ENCODE assay signal across 14 cellular contexts in the genomic region with DNA sequence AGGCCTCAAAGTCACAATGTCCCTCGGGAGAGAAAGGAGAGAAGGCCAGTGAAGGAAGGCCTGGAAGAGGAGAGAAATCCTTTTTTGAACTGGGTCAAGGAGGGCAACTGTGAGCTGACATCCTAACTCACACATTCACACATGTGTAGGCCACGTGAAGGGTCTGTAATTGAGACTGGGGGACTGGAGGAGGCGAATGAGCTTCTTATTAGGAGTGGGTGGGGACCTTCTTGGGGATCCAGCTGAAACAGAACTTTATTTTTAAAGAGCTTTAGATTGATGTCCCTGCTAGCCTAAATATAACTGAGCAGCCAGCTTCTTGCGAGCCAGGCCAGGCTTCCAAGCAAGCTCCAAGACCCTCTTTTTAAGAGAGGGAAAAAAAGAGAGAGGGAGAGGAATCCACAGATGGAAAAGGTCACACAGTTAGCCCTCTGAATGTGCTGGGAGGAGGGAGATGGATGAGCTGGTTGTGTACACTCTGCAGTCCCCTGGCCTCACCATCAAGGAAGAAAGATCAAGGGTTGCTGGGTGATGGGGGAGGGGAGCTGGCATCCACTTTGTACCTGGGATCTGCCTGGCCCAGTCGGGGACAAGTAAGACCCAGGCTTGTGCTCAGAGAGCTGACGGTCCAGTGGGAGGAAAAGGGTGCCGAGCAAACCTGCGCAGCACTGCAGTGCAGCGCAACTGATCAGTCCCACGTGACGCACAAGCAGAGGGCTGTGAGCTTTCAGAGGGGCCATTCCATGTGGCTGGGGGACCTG.
DNase-seq lines count a peak whose midpoint lies in the region; ATAC-seq and TF ChIP-seq lines count a peak whose summit lies in the region.
"Had no signal": no experiment of that assay in that cellular context is flagged by ENCODE, and none has a peak within 500 bp of the region (broad histone marks: within the 10 kb centered on the region; RNA-seq: fewer than 3 reads in every experiment).

No MANE protein-coding gene starts in this region.

- TF ChIP-seq POLR2A in Peyer's patch (IDR thresholded peaks at IDR 0.05) (no peak), spleen (IDR thresholded peaks at IDR 0.05) (no peak)

- TF ChIP-seq CTCF in Peyer's patch (IDR thresholded peaks at IDR 0.05) (no peak), endodermal cell (conservative IDR thresholded peaks at IDR 0.05) (no peak), lower lobe of right lung (IDR thresholded peaks at IDR 0.05) (no peak), spleen (IDR thresholded peaks at IDR 0.05 in 8 of 11, conservative IDR thresholded peaks at IDR 0.05 in 3 of 11) (no peak)

- H3K4me1 Mint-ChIP-seq in endodermal cell = peaks cover 12% of the 10 kb centered on the region
- peaks cover 0 to 5% (median 0%) of the 10 kb centered on the region in 4 donors for H3K4me1 Mint-ChIP-seq in naive thymus-derived CD8-positive, alpha-beta T cell

- no peak overlapping the region for H3K9ac ChIP-seq in endodermal cell (ENCODE audit: extremely low read depth, low read length, poor library complexity, severe bottlenecking)

- no peak for DNase-seq in Peyer's patch
- peak; percentile 33 for DNase-seq in endodermal cell
- DNase-seq in lower lobe of right lung = no peak
- DNase-seq in spleen = peak; percentile 51
- DNase-seq in glomerular visceral epithelial cell (ENCODE audit: extremely low spot score) = no peak
- no peak for DNase-seq in activated CD8-positive, alpha-beta memory T cell treated with anti-CD3 and anti-CD28 coated beads, Interleukin-2, amount 50 U/mL, for 4 hours
- no peak for DNase-seq in naive thymus-derived CD8-positive, alpha-beta T cell
- DNase-seq: activated T-cell treated with anti-CD3 and anti-CD28 coated beads, Interleukin-2, amount 50 U/mL, for 1 hour; GF-D8; NCI-H1694; SIG-M5; stimulated activated CD4-positive, alpha-beta T cell treated with anti-CD3 and anti-CD28 coated beads, Interleukin-1b, Interleukin-23, amount 100 ng/mL, for 48 hours had no signal

- H3K36me3 ChIP-seq in Peyer's patch (no peaks in the 10 kb centered on the region), endodermal cell (ENCODE audit: control insufficient read depth, insufficient read depth, low read length) (no peaks in the 10 kb centered on the region), lower lobe of right lung (no peaks in the 10 kb centered on the region), spleen (no peaks in the 10 kb centered on the region)

- H3K4me1 ChIP-seq in Peyer's patch (peaks cover 0 to 31% (median 0%) of the 10 kb centered on the region in 4 donors), endodermal cell (ENCODE audit: control insufficient read depth, insufficient read depth, low read length) (no peaks in the 10 kb centered on the region), lower lobe of right lung (peaks cover 39% of the 10 kb centered on the region), spleen (peaks cover 8 to 34% (median 18%) of the 10 kb centered on the region in 6 donors)

- H3K27ac Mint-ChIP-seq in endodermal cell = no peak overlapping the region
- H3K27ac Mint-ChIP-seq in naive thymus-derived CD8-positive, alpha-beta T cell = no peak overlapping the region
- H3K27ac Mint-ChIP-seq: CD14-positive monocyte had no signal

- no peak overlapping the region for H3K4me3 ChIP-seq in Peyer's patch
- no peak overlapping the region for H3K4me3 ChIP-seq in endodermal cell (ENCODE audit: low read length)
- no peak overlapping the region for H3K4me3 ChIP-seq in lower lobe of right lung
- no peak overlapping the region for H3K4me3 ChIP-seq in spleen

- peaks cover 15% of the 10 kb centered on the region for H3K9me3 Mint-ChIP-seq in endodermal cell
- H3K9me3 Mint-ChIP-seq in naive thymus-derived CD8-positive, alpha-beta T cell = peaks cover 5 to 32% (median 11%) of the 10 kb centered on the region in 9 donors

- POLR2A ChIA-PET in naive thymus-derived CD8-positive, alpha-beta T cell (lab: Charles Lee) = interaction anchor here (0.6 to 2.0 kb wide), 4 partner anchors 9 to 153 kb away, joined by 3 to 10 read pairs (median 4); no protein-coding TSS in a partner anchor

- H3K27ac ChIP-seq in Peyer's patch (peak overlapping the region; percentile 26 to 81 (median 54)), endodermal cell (ENCODE audit: low read depth, low read length) (no peak overlapping the region), lower lobe of right lung (peak overlapping the region; percentile 71), spleen (peak overlapping the region in 6 of 8 donors; percentile 21 to 54 (median 41))

- no peaks in the 10 kb centered on the region for H3K9me3 ChIP-seq in Peyer's patch
- peaks cover 22% of the 10 kb centered on the region for H3K9me3 ChIP-seq in endodermal cell (ENCODE audit: control insufficient read depth, low read length)
- H3K9me3 ChIP-seq in lower lobe of right lung = peaks cover 7% of the 10 kb centered on the region
- H3K9me3 ChIP-seq in spleen = peaks cover 0 to 23% (median 20%) of the 10 kb centered on the region in 8 donors

- no peak overlapping the region for H3K4me3 Mint-ChIP-seq in endodermal cell
- H3K4me3 Mint-ChIP-seq in naive thymus-derived CD8-positive, alpha-beta T cell = no peak overlapping the region
- H3K4me3 Mint-ChIP-seq: CD14-positive monocyte had no signal

- no peaks in the 10 kb centered on the region for H3K27me3 Mint-ChIP-seq in endodermal cell (ENCODE audit: insufficient read depth)
- H3K27me3 Mint-ChIP-seq in naive thymus-derived CD8-positive, alpha-beta T cell = no peaks in the 10 kb centered on the region

- H3K27me3 ChIP-seq in Peyer's patch = no peaks in the 10 kb centered on the region
- no peaks in the 10 kb centered on the region for H3K27me3 ChIP-seq in endodermal cell (ENCODE audit: control insufficient read depth, insufficient read depth, low read length, poor library complexity, severe bottlenecking)
- H3K27me3 ChIP-seq in lower lobe of right lung (ENCODE audit: low read depth) = no peaks in the 10 kb centered on the region
- H3K27me3 ChIP-seq in spleen (replicated peaks in 1 of 7) = no peaks in the 10 kb centered on the region

- ATAC-seq in lower lobe of right lung (peak; percentile 10 to 45), HG03460 (IDR thresholded peaks at IDR 0.05; ENCODE audit: unreplicated experiment) (no peak)
- ATAC-seq in naive thymus-derived CD8-positive, alpha-beta T cell = no peak

- intact Hi-C loops in lower lobe of right lung (cut with DNase I) (no loop called here), spleen (cut with DNase I; ENCODE audit: low total_unique reads) (no loop called here)

- WGBS in endodermal cell (ENCODE audit: insufficient coverage in 1 of 2, insufficient read length in 1 of 2), 2 experiments = 88 to 93% methylated on average over 9 to 11 of the region's 11 CpGs
- WGBS in spleen, 5 donors = 79 to 87% (median 84%) methylated on average over 9 to 11 of the region's 11 CpGs

- no peaks in the 10 kb centered on the region for H3K36me3 Mint-ChIP-seq in endodermal cell (ENCODE audit: low read depth)
- peaks cover 0 to 17% (median 12%) of the 10 kb centered on the region in 3 donors for H3K36me3 Mint-ChIP-seq in naive thymus-derived CD8-positive, alpha-beta T cell

Comparison
In these comparisons a context has a peak if more than half of its experiments do, and no peak if none do; other contexts are left out.
1. DNase-seq: peak in endodermal cell (single experiment) and spleen (single experiment); none in Peyer's patch (0 of 3), lower lobe of right lung (single experiment), glomerular visceral epithelial cell (single experiment), activated CD8-positive, alpha-beta memory T cell treated with anti-CD3 and anti-CD28 coated beads, Interleukin-2, amount 50 U/mL, for 4 hours (single experiment) and naive thymus-derived CD8-positive, alpha-beta T cell (0 of 10).
2. ATAC-seq: peak in lower lobe of right lung (2 of 2); none in HG03460 (single experiment) and naive thymus-derived CD8-positive, alpha-beta T cell (0 of 2).